In genomic region chr6:6806793-6807518, GRCh38 we compare ENCODE assay signal across 13 cellular contexts.
A peak's percentile ranks its signal among the peaks of the same experiment; 100 is the strongest.
DNase-seq lines count a peak whose midpoint lies in the region; ATAC-seq, FAIRE-seq and TF ChIP-seq lines count a peak whose summit lies in the region.
"Had no signal": no experiment of that assay in that cellular context is flagged by ENCODE, and none has a peak within 500 bp of the region (broad histone marks: within the 10 kb centered on the region; RNA-seq: fewer than 3 reads in every experiment).

No MANE protein-coding gene starts in this region.

- TF ChIP-seq CTCF in liver (IDR thresholded peaks at IDR 0.05; ENCODE audit: low read depth, low read length, missing input control) = no peak
- TF ChIP-seq CTCF in HepG2 (CRISPR knock-in tag; IDR thresholded peaks at IDR 0.05) = no peak
- no peak for TF ChIP-seq CTCF in lung (IDR thresholded peaks at IDR 0.05; ENCODE audit: control extremely low read depth, extremely low read depth)
- TF ChIP-seq CTCF in upper lobe of right lung (IDR thresholded peaks at IDR 0.05) = no peak
- no peak for TF ChIP-seq CTCF in GM13976 (IDR thresholded peaks at IDR 0.05; ENCODE audit: borderline replicate concordance, control extremely low read depth, extremely low read depth, insufficient read depth, missing control alignments)

- H3K27ac ChIP-seq in liver (ENCODE audit: low read depth in 1 of 2, low read length in 2 of 2) = no peak overlapping the region
- H3K27ac ChIP-seq in HepG2 (ENCODE audit: extremely low read length, insufficient read depth, low read length) = no peak overlapping the region
- peak overlapping the region; percentile 4 to 63 for H3K27ac ChIP-seq in lung (ENCODE audit: low read depth in 1 of 2, low read length in 1 of 2)
- H3K27ac ChIP-seq in upper lobe of right lung = no peak overlapping the region

- no peak overlapping the region for H2AFZ ChIP-seq in HepG2 (ENCODE audit: low read length)

- intact Hi-C loops in HepG2 (cut with micrococcal nuclease; ENCODE audit: unreplicated experiment) (no loop called here), upper lobe of right lung (cut with DNase I) (no loop called here)
- intact Hi-C loops in dendritic cell treated with granulocyte-macrophage colony-stimulating factor and Interleukin-4, amounts not matched to agents 40 ng/mL and 50 ng/mL, for 4 days (cut with micrococcal nuclease) = loop anchor here (5.0 kb wide), 1 partner anchor 35 kb away; no protein-coding TSS in a partner anchor

- H3K4me3 ChIP-seq in liver (ENCODE audit: low read depth in 1 of 3, low read length in 3 of 3) (no peak overlapping the region), HepG2 (replicated peaks in 1 of 3; ENCODE audit: insufficient read depth in 1 of 3, low read depth in 2 of 3, low read length in 3 of 3) (no peak overlapping the region), lung (no peak overlapping the region), upper lobe of right lung (no peak overlapping the region)

- H3K4me2 ChIP-seq in HepG2 (ENCODE audit: low read depth, low read length) = no peak overlapping the region

- H3K4me3 Mint-ChIP-seq in dendritic cell treated with granulocyte-macrophage colony-stimulating factor and Interleukin-4, amounts not matched to agents 40 ng/mL and 50 ng/mL, for 4 days = peak overlapping the region; percentile 34
- no peak overlapping the region for H3K4me3 Mint-ChIP-seq in stimulated activated naive B cell treated with anti-CD40 and anti-IgM and Interleukin-4, amounts not matched to agents 10 μg/mL and 1 μg/mL and 100 μg/mL, for 72 hours
- H3K4me3 Mint-ChIP-seq: activated naive CD8-positive, alpha-beta T cell treated with anti-CD3 and anti-CD28 coated beads, Interleukin-2, amount 10 ng/mL, durations not matched to agents 7 days and 5 days had no signal

- in situ Hi-C loops in HepG2 (cut with HindIII; ENCODE audit: extremely low pct_ligation_motif_present, low pct_unique_long_range_greater_than_20kb) = no loop called here
- in situ Hi-C loops in GM13976 (cut with MboI; ENCODE audit: low sequenced_read_pairs, unreplicated experiment) = no loop called here

- DNase-seq in HepG2 (ENCODE audit: low spot score) (no peak), lung (ENCODE audit: low spot score) (peak; percentile 47), upper lobe of right lung (peak; percentile 80), GM13976 (ENCODE audit: low spot score) (no peak), NCI-H2171 treated with DMSO at 0.1 percent for 48 hours (lab: John Stamatoyannopoulos, UW) (no peak)
- DNase-seq in stimulated activated naive B cell treated with anti-CD40 and anti-IgM and Interleukin-4, amounts not matched to agents 10 μg/mL and 1 μg/mL and 100 μg/mL, for 72 hours = no peak
- DNase-seq: activated CD4-positive, alpha-beta T cell treated with anti-CD3 and anti-CD28 coated beads, Interleukin-2, amount 50 U/mL, for 1 hour; activated naive CD8-positive, alpha-beta T cell treated with anti-CD3 and anti-CD28 coated beads, Interleukin-2, amount 10 ng/mL, durations not matched to agents 7 days and 5 days; DMS79; NCI-H2081; small intestine had no signal

- no peak overlapping the region for H3K9ac ChIP-seq in liver (ENCODE audit: low read depth in 1 of 2, low read length in 2 of 2)
- no peak overlapping the region for H3K9ac ChIP-seq in HepG2 (ENCODE audit: insufficient read depth, low read depth, low read length)

- ATAC-seq in HepG2 (no peak), lung (ENCODE audit: insufficient read depth, low FRiP score) (peak; percentile 70), upper lobe of right lung (peak; percentile 87)
- ATAC-seq in stimulated activated naive B cell treated with anti-CD40 and anti-IgM and Interleukin-4, amounts not matched to agents 10 μg/mL and 1 μg/mL and 100 μg/mL, for 72 hours (replicated peaks) = no peak

- H3K36me3 Mint-ChIP-seq in dendritic cell treated with granulocyte-macrophage colony-stimulating factor and Interleukin-4, amounts not matched to agents 40 ng/mL and 50 ng/mL, for 4 days (ENCODE audit: low read depth) = peaks cover 6% of the 10 kb centered on the region
- peaks cover 0 to 2% of the 10 kb centered on the region in 2 donors for H3K36me3 Mint-ChIP-seq in stimulated activated naive B cell treated with anti-CD40 and anti-IgM and Interleukin-4, amounts not matched to agents 10 μg/mL and 1 μg/mL and 100 μg/mL, for 72 hours
- H3K36me3 Mint-ChIP-seq: activated naive CD8-positive, alpha-beta T cell treated with anti-CD3 and anti-CD28 coated beads, Interleukin-2, amount 10 ng/mL, durations not matched to agents 7 days and 5 days had no signal

- H3K79me2 ChIP-seq in HepG2 (ENCODE audit: insufficient read depth, low read length) = no peaks in the 10 kb centered on the region

- WGBS in liver = 80% methylated on average over 12 of the region's 12 CpGs
- 48% methylated on average over 12 of the region's 12 CpGs for WGBS in HepG2 (ENCODE audit: low lambda C conversion rate)
- 47 to 68% methylated on average over 12 of the region's 12 CpGs for WGBS in lung, 2 donors

- no peaks in the 10 kb centered on the region for H3K27me3 Mint-ChIP-seq in dendritic cell treated with granulocyte-macrophage colony-stimulating factor and Interleukin-4, amounts not matched to agents 40 ng/mL and 50 ng/mL, for 4 days
- H3K27me3 Mint-ChIP-seq in stimulated activated naive B cell treated with anti-CD40 and anti-IgM and Interleukin-4, amounts not matched to agents 10 μg/mL and 1 μg/mL and 100 μg/mL, for 72 hours = no peaks in the 10 kb centered on the region

- H3K9me3 ChIP-seq in liver (ENCODE audit: control insufficient read depth in 4 of 4, low read length in 3 of 4) (no peaks in the 10 kb centered on the region), HepG2 (ENCODE audit: low read length) (no peaks in the 10 kb centered on the region), lung (ENCODE audit: control insufficient read depth in 2 of 2, insufficient read depth in 1 of 2, low read length in 1 of 2) (no peaks in the 10 kb centered on the region), upper lobe of right lung (no peaks in the 10 kb centered on the region)

- no peaks in the 10 kb centered on the region for H4K20me1 ChIP-seq in HepG2 (ENCODE audit: insufficient read depth, low read length)

- peaks cover 96% of the 10 kb centered on the region for H3K4me1 Mint-ChIP-seq in dendritic cell treated with granulocyte-macrophage colony-stimulating factor and Interleukin-4, amounts not matched to agents 40 ng/mL and 50 ng/mL, for 4 days (ENCODE audit: low read depth)
- H3K4me1 Mint-ChIP-seq in stimulated activated naive B cell treated with anti-CD40 and anti-IgM and Interleukin-4, amounts not matched to agents 10 μg/mL and 1 μg/mL and 100 μg/mL, for 72 hours = peaks cover 43 to 65% of the 10 kb centered on the region in 2 donors

- no peaks in the 10 kb centered on the region for H3K9me3 Mint-ChIP-seq in dendritic cell treated with granulocyte-macrophage colony-stimulating factor and Interleukin-4, amounts not matched to agents 40 ng/mL and 50 ng/mL, for 4 days
- no peaks in the 10 kb centered on the region for H3K9me3 Mint-ChIP-seq in stimulated activated naive B cell treated with anti-CD40 and anti-IgM and Interleukin-4, amounts not matched to agents 10 μg/mL and 1 μg/mL and 100 μg/mL, for 72 hours
- H3K9me3 Mint-ChIP-seq: activated naive CD8-positive, alpha-beta T cell treated with anti-CD3 and anti-CD28 coated beads, Interleukin-2, amount 10 ng/mL, durations not matched to agents 7 days and 5 days had no signal

- FAIRE-seq in HepG2 (lab: Jason Lieb, UNC) = no peak
- FAIRE-seq: small intestine had no signal

- CTCF ChIA-PET in HepG2 (lab: Yijun Ruan, JAX; ENCODE audit: low intra/inter-chr PET ratio, low total read pairs) = no interaction called here

- H3K27ac Mint-ChIP-seq in dendritic cell treated with granulocyte-macrophage colony-stimulating factor and Interleukin-4, amounts not matched to agents 40 ng/mL and 50 ng/mL, for 4 days = peak overlapping the region; percentile 92
- no peak overlapping the region for H3K27ac Mint-ChIP-seq in stimulated activated naive B cell treated with anti-CD40 and anti-IgM and Interleukin-4, amounts not matched to agents 10 μg/mL and 1 μg/mL and 100 μg/mL, for 72 hours
- H3K27ac Mint-ChIP-seq: activated naive CD8-positive, alpha-beta T cell treated with anti-CD3 and anti-CD28 coated beads, Interleukin-2, amount 10 ng/mL, durations not matched to agents 7 days and 5 days had no signal

- POLR2A ChIA-PET in HepG2 (lab: Yijun Ruan, JAX) = no interaction called here

- H3K36me3 ChIP-seq in liver (ENCODE audit: control insufficient read depth in 4 of 4, insufficient read depth in 3 of 4, low read depth in 1 of 4, low read length in 3 of 4) (no peaks in the 10 kb centered on the region), HepG2 (replicated peaks in 1 of 2; ENCODE audit: control insufficient read depth in 1 of 2, insufficient read depth in 2 of 2, low read length in 2 of 2) (no peaks in the 10 kb centered on the region), lung (ENCODE audit: control insufficient read depth in 2 of 2, insufficient read depth in 2 of 2, low read length in 2 of 2) (no peaks in the 10 kb centered on the region), upper lobe of right lung (no peaks in the 10 kb centered on the region)

- H3K27me3 ChIP-seq in liver (ENCODE audit: control insufficient read depth in 4 of 4, insufficient read depth in 4 of 4, low read length in 3 of 4) = no peaks in the 10 kb centered on the region
- H3K27me3 ChIP-seq in HepG2 (ENCODE audit: control insufficient read depth in 1 of 2, insufficient read depth in 2 of 2, low read length in 2 of 2) = peaks cover 4 to 23% of the 10 kb centered on the region in 2 experiments; a peak in 4 of 5 replicates
- H3K27me3 ChIP-seq in lung (ENCODE audit: control insufficient read depth, insufficient read depth) = no peaks in the 10 kb centered on the region
- H3K27me3 ChIP-seq in upper lobe of right lung = no peaks in the 10 kb centered on the region

- peaks cover 3 to 18% (median 11%) of the 10 kb centered on the region in 4 donors for H3K4me1 ChIP-seq in liver (ENCODE audit: control insufficient read depth in 4 of 4, insufficient read depth in 4 of 4, low read length in 3 of 4)
- peaks cover 20% of the 10 kb centered on the region for H3K4me1 ChIP-seq in HepG2 (ENCODE audit: insufficient read depth, low read length)
- peaks cover 6% of the 10 kb centered on the region in 2 donors for H3K4me1 ChIP-seq in lung (ENCODE audit: control insufficient read depth in 2 of 2, insufficient read depth in 2 of 2, low read length in 2 of 2)
- H3K4me1 ChIP-seq in upper lobe of right lung = peaks cover 5% of the 10 kb centered on the region

- TF ChIP-seq POLR2A in HepG2 (IDR thresholded peaks at IDR 0.05; ENCODE audit: insufficient read depth in 1 of 2, low read depth in 2 of 2, low read length in 2 of 2) = no peak

- TF ChIP-seq EP300 in HepG2 (IDR thresholded peaks at IDR 0.05; ENCODE audit: low read depth in 2 of 2, low read length in 2 of 2) = no peak
- TF ChIP-seq EP300 in HepG2 (CRISPR knock-in tag; IDR thresholded peaks at IDR 0.05; ENCODE audit: borderline replicate concordance) = no peak

- TF ChIP-seq RAD21 in liver (IDR thresholded peaks at IDR 0.05) (no peak), HepG2 (CRISPR knock-in tag; IDR thresholded peaks at IDR 0.05) (no peak)

- no TSS peak for BruUV-seq in HepG2 (replicated peaks; lab: Mats Ljungman, UMichigan)

TF ChIP-seq in liver, 16 proteins besides CTCF, POLR2A, EP300 and RAD21 (continues in another document):
- no peak for TF ChIP-seq EGR1 (IDR thresholded peaks at IDR 0.05; ENCODE audit: low read depth in 2 of 2)
- no peak for TF ChIP-seq HNF4G (IDR thresholded peaks at IDR 0.05)

Comparison
In these comparisons a context has a peak if more than half of its experiments do, and no peak if none do; other contexts are left out.
1. H3K27ac ChIP-seq: peak in lung (2 of 2); none in liver (0 of 2), HepG2 (single experiment) and upper lobe of right lung (single experiment).
2. ATAC-seq: peak in lung (single experiment) and upper lobe of right lung (single experiment); none in HepG2 (single experiment) and stimulated activated naive B cell treated with anti-CD40 and anti-IgM and Interleukin-4, amounts not matched to agents 10 μg/mL and 1 μg/mL and 100 μg/mL, for 72 hours (0 of 2).
3. DNase-seq: peak in lung (single experiment) and upper lobe of right lung (single experiment); none in HepG2 (single experiment), GM13976 (single experiment), NCI-H2171 treated with DMSO at 0.1 percent for 48 hours (single experiment) and stimulated activated naive B cell treated with anti-CD40 and anti-IgM and Interleukin-4, amounts not matched to agents 10 μg/mL and 1 μg/mL and 100 μg/mL, for 72 hours (single experiment).